8 cellular contexts compared by ENCODE assay signal in genomic region chr6:113642714-113643442, GRCh38.
DNase-seq lines count a peak whose midpoint lies in the region; ATAC-seq and TF ChIP-seq lines count a peak whose summit lies in the region.

No MANE protein-coding gene starts in this region.

- H3K4me3 ChIP-seq in BE2C (ENCODE audit: low read depth, low read length), result no peak overlapping the region; the same call in 1 of the 2 replicates

- peak; percentile 82 for DNase-seq in BE2C
- DNase-seq in GM19240 (ENCODE audit: insufficient read length, low spot score), result peak; percentile 22
- DNase-seq in NCI-H345 treated with DMSO at 0.1 percent for 48 hours (lab: John Stamatoyannopoulos, UW; ENCODE audit: unreplicated experiment), result peak; percentile 83
- DNase-seq in left kidney (ENCODE audit: low read depth, low spot score), result peak; percentile 53
- no peak for DNase-seq in activated CD4-positive, alpha-beta T cell treated with anti-CD3 and anti-CD28 coated beads for 48 hours
- DNase-seq in kidney glomerular epithelial cell (lab: John Stamatoyannopoulos, UW), result no peak
- DNase-seq in GM10266 (ENCODE audit: extremely low spot score), result no peak

- no peaks in the 10 kb centered on the region for H3K27me3 ChIP-seq in BE2C

- peak; percentile 90 for ATAC-seq in HG03095 (IDR thresholded peaks at IDR 0.05; ENCODE audit: unreplicated experiment)

- no peaks in the 10 kb centered on the region for H3K9me3 ChIP-seq in BE2C

- no peaks in the 10 kb centered on the region for H3K36me3 ChIP-seq in BE2C

- peaks cover 14% of the 10 kb centered on the region for H3K4me1 ChIP-seq in BE2C

- no peak for TF ChIP-seq CTCF in BE2C (IDR thresholded peaks at IDR 0.05; ENCODE audit: low read depth, low read length)
- TF ChIP-seq CTCF in GM10266 (IDR thresholded peaks at IDR 0.05; ENCODE audit: control insufficient read depth, insufficient read depth, low read depth, missing control alignments), result no peak

Comparison
In these comparisons a context has a peak if more than half of its experiments do, and no peak if none do; other contexts are left out.
1. DNase-seq: peak in BE2C (single experiment), GM19240 (single experiment), NCI-H345 treated with DMSO at 0.1 percent for 48 hours (single experiment) and left kidney (single experiment); none in activated CD4-positive, alpha-beta T cell treated with anti-CD3 and anti-CD28 coated beads for 48 hours (single experiment), kidney glomerular epithelial cell (single experiment) and GM10266 (single experiment).